In genomic region chr13:36395280-36395679, GRCh38 we compare ENCODE assay signal across 1 cellular context.
TF ChIP-seq lines count a peak whose summit lies in the region.

No MANE protein-coding gene starts in this region.

TF ChIP-seq in WTC11, 78 proteins besides CTCF, POLR2A, EP300 and RAD21 (continued from another document):
- TF ChIP-seq, protein P1, sequence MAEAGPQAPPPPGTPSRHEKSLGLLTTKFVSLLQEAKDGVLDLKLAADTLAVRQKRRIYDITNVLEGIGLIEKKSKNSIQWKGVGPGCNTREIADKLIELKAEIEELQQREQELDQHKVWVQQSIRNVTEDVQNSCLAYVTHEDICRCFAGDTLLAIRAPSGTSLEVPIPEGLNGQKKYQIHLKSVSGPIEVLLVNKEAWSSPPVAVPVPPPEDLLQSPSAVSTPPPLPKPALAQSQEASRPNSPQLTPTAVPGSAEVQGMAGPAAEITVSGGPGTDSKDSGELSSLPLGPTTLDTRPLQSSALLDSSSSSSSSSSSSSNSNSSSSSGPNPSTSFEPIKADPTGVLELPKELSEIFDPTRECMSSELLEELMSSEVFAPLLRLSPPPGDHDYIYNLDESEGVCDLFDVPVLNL (CRISPR knock-in tag; IDR thresholded peaks at IDR 0.05; ENCODE audit: borderline replicate concordance, low read depth) = no peak
- TF ChIP-seq, protein P2, sequence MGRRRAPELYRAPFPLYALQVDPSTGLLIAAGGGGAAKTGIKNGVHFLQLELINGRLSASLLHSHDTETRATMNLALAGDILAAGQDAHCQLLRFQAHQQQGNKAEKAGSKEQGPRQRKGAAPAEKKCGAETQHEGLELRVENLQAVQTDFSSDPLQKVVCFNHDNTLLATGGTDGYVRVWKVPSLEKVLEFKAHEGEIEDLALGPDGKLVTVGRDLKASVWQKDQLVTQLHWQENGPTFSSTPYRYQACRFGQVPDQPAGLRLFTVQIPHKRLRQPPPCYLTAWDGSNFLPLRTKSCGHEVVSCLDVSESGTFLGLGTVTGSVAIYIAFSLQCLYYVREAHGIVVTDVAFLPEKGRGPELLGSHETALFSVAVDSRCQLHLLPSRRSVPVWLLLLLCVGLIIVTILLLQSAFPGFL (CRISPR knock-in tag; IDR thresholded peaks at IDR 0.05; ENCODE audit: borderline replicate concordance) = no peak
- no peak for TF ChIP-seq SP1 (CRISPR knock-in tag; conservative IDR thresholded peaks at IDR 0.05)
- TF ChIP-seq PRRX2 (CRISPR knock-in tag; IDR thresholded peaks at IDR 0.05) = no peak
- no peak for TF ChIP-seq ELF4 (CRISPR knock-in tag; IDR thresholded peaks at IDR 0.05; ENCODE audit: low read depth)
- TF ChIP-seq, protein P3, sequence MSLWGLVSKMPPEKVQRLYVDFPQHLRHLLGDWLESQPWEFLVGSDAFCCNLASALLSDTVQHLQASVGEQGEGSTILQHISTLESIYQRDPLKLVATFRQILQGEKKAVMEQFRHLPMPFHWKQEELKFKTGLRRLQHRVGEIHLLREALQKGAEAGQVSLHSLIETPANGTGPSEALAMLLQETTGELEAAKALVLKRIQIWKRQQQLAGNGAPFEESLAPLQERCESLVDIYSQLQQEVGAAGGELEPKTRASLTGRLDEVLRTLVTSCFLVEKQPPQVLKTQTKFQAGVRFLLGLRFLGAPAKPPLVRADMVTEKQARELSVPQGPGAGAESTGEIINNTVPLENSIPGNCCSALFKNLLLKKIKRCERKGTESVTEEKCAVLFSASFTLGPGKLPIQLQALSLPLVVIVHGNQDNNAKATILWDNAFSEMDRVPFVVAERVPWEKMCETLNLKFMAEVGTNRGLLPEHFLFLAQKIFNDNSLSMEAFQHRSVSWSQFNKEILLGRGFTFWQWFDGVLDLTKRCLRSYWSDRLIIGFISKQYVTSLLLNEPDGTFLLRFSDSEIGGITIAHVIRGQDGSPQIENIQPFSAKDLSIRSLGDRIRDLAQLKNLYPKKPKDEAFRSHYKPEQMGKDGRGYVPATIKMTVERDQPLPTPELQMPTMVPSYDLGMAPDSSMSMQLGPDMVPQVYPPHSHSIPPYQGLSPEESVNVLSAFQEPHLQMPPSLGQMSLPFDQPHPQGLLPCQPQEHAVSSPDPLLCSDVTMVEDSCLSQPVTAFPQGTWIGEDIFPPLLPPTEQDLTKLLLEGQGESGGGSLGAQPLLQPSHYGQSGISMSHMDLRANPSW (CRISPR knock-in tag; conservative IDR thresholded peaks at IDR 0.05; ENCODE audit: low read depth) = no peak
- no peak for TF ChIP-seq SMAD4 (CRISPR knock-in tag; IDR thresholded peaks at IDR 0.05)
- TF ChIP-seq, protein P4, sequence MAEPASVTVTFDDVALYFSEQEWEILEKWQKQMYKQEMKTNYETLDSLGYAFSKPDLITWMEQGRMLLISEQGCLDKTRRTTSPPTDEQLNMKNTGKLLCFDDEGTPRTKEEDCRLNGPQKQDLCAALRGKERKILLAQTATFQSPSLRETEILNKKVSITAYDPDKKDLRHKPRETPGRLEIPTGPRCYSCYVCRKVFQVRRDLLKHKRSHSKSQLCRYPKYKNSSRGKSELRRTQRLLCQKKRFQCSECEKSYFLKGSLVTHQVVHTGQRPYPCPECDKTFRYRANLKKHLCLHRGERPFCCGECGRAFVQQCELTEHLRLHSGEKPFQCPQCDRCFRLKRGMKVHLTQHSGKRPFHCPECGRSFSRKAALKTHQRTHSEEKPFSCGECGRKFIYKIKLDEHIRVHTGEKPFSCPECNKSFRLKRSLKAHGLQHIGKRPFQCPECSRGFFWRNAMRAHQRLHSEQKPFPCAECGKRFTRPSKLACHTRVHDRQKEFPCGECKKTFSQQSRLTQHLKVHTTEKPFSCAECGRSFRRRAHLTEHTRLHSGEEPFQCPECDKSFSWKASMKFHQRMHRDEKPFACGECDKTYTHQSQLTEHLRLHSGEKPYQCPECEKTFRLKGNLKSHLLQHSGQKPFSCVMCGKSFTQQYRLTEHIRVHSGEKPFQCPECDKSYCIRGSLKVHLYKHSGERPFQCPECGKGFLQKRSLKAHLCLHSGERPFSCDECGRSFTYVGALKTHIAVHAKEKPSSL (CRISPR knock-in tag; conservative IDR thresholded peaks at IDR 0.05) = no peak
